12 cellular contexts compared by ENCODE assay signal in genomic region chr10:110409926-110410325, GRCh38.
DNase-seq lines count a peak whose midpoint lies in the region; ATAC-seq and TF ChIP-seq lines count a peak whose summit lies in the region.
"Had no signal": no experiment of that assay in that cellular context is flagged by ENCODE, and none has a peak within 500 bp of the region (broad histone marks: within the 10 kb centered on the region; RNA-seq: fewer than 3 reads in every experiment).

No MANE protein-coding gene starts in this region.

- peaks cover 33% of the 10 kb centered on the region for H3K4me1 Mint-ChIP-seq in memory B cell
- peaks cover 60% of the 10 kb centered on the region for H3K4me1 Mint-ChIP-seq in activated T-cell treated with anti-CD3 and anti-CD28 coated beads, Interleukin-2, amount 50 U/mL, for 24 hours (ENCODE audit: low read depth)

- ATAC-seq in GM21619 (IDR thresholded peaks at IDR 0.05; ENCODE audit: unreplicated experiment) (peak; percentile 31), memory B cell (ENCODE audit: low read depth) (peak; percentile 23)

- DNase-seq in GM13976 (ENCODE audit: low spot score) (peak; percentile 61), Kasumi-1 (lab: John Stamatoyannopoulos, UW) (peak; percentile 24 to 35), memory B cell (ENCODE audit: low spot score in 2 of 2) (no peak), cerebellum (ENCODE audit: low spot score) (no peak), RKO (ENCODE audit: low spot score) (no peak)
- no peak for DNase-seq in stimulated activated CD4-positive, alpha-beta T cell treated with anti-CD3 and anti-CD28 coated beads, Interleukin-4, amount 100 ng/mL, for 24 hours
- DNase-seq in activated T-cell treated with anti-CD3 and anti-CD28 coated beads, Interleukin-2, amount 50 U/mL, for 24 hours = no peak
- DNase-seq: DND-41; effector CD8-positive, alpha-beta T cell; midbrain; NCI-H774 had no signal

- H3K9me3 Mint-ChIP-seq in memory B cell = no peaks in the 10 kb centered on the region
- no peaks in the 10 kb centered on the region for H3K9me3 Mint-ChIP-seq in activated T-cell treated with anti-CD3 and anti-CD28 coated beads, Interleukin-2, amount 50 U/mL, for 24 hours

- no peaks in the 10 kb centered on the region for H3K36me3 Mint-ChIP-seq in memory B cell
- H3K36me3 Mint-ChIP-seq in activated T-cell treated with anti-CD3 and anti-CD28 coated beads, Interleukin-2, amount 50 U/mL, for 24 hours (ENCODE audit: low read depth) = no peaks in the 10 kb centered on the region

- no peak overlapping the region for H3K4me3 Mint-ChIP-seq in memory B cell
- no peak overlapping the region for H3K4me3 Mint-ChIP-seq in activated T-cell treated with anti-CD3 and anti-CD28 coated beads, Interleukin-2, amount 50 U/mL, for 24 hours

- no peak overlapping the region for H3K27ac Mint-ChIP-seq in memory B cell
- no peak overlapping the region for H3K27ac Mint-ChIP-seq in activated T-cell treated with anti-CD3 and anti-CD28 coated beads, Interleukin-2, amount 50 U/mL, for 24 hours

- H3K27me3 Mint-ChIP-seq in memory B cell = peaks cover 17% of the 10 kb centered on the region
- no peaks in the 10 kb centered on the region for H3K27me3 Mint-ChIP-seq in activated T-cell treated with anti-CD3 and anti-CD28 coated beads, Interleukin-2, amount 50 U/mL, for 24 hours

- no peak for TF ChIP-seq CTCF in GM13976 (IDR thresholded peaks at IDR 0.05; ENCODE audit: borderline replicate concordance, control extremely low read depth, extremely low read depth, insufficient read depth, missing control alignments)

- in situ Hi-C loops in GM13976 (cut with MboI; ENCODE audit: low sequenced_read_pairs, unreplicated experiment) = no loop called here

Comparison
In these comparisons a context has a peak if more than half of its experiments do, and no peak if none do; other contexts are left out.
1. DNase-seq: peak in GM13976 (single experiment) and Kasumi-1 (2 of 2); none in memory B cell (0 of 2), cerebellum (single experiment), RKO (single experiment), stimulated activated CD4-positive, alpha-beta T cell treated with anti-CD3 and anti-CD28 coated beads, Interleukin-4, amount 100 ng/mL, for 24 hours (single experiment) and activated T-cell treated with anti-CD3 and anti-CD28 coated beads, Interleukin-2, amount 50 U/mL, for 24 hours (single experiment).